ENCODE assay signal across 16 cellular contexts in genomic region chr15:67322481-67322880, GRCh38.
DNase-seq lines count a peak whose midpoint lies in the region; TF ChIP-seq lines count a peak whose summit lies in the region.
"Had no signal": no experiment of that assay in that cellular context is flagged by ENCODE, and none has a peak within 500 bp of the region (broad histone marks: within the 10 kb centered on the region; RNA-seq: fewer than 3 reads in every experiment).

No MANE protein-coding gene starts in this region.

- no peak overlapping the region for H3K4me2 ChIP-seq in fibroblast of lung (ENCODE audit: extremely low read depth, insufficient read depth, low read length)
- H3K4me2 ChIP-seq in osteoblast (ENCODE audit: insufficient read depth, low read length) = no peak overlapping the region

- H3K36me3 ChIP-seq in fibroblast of lung (ENCODE audit: control insufficient read depth, insufficient read depth, low read length) (no peaks in the 10 kb centered on the region), osteoblast (ENCODE audit: insufficient read depth, low read length) (no peaks in the 10 kb centered on the region)
- H3K36me3 ChIP-seq: HAP-1, SJCRH30 had no signal

- TF ChIP-seq CTCF in fibroblast of lung (conservative IDR thresholded peaks at IDR 0.05 in 1 of 2, IDR thresholded peaks at IDR 0.05 in 1 of 2; ENCODE audit: low read depth in 1 of 2, low read length in 2 of 2) (no peak), osteoblast (IDR thresholded peaks at IDR 0.05; ENCODE audit: extremely low read depth, low read depth, low read length) (no peak)

- no peak overlapping the region for H3K4me3 Mint-ChIP-seq in activated T-helper 1 cell treated with anti-CD3 and anti-CD28 coated beads, Interleukin-12 subunit alpha, Interleukin-12 subunit beta, Interleukin-2, Interleukin-4 antibody, amounts not matched to agents 30 ng/mL and 10 ng/mL and 1 ng/mL, durations not matched to agents 14 hours and 24 hours and 36 hours
- H3K4me3 Mint-ChIP-seq: B cell; CD4-positive, alpha-beta T cell had no signal

- H3K4me3 ChIP-seq in fibroblast of lung (replicated peaks in 1 of 4; ENCODE audit: control extremely low read depth in 1 of 4, insufficient read depth in 1 of 4, low read depth in 3 of 4, low read length in 4 of 4) = no peak overlapping the region
- no peak overlapping the region for H3K4me3 ChIP-seq in osteoblast (ENCODE audit: insufficient read depth, low read length)
- H3K4me3 ChIP-seq: HAP-1, SJCRH30 had no signal

- peak; percentile 3 for DNase-seq in EL
- DNase-seq in activated T-helper 1 cell treated with anti-CD3 and anti-CD28 coated beads, Interleukin-12 subunit alpha, Interleukin-12 subunit beta, Interleukin-2, Interleukin-4 antibody, amounts not matched to agents 30 ng/mL and 10 ng/mL and 1 ng/mL, durations not matched to agents 14 hours and 24 hours and 36 hours (ENCODE audit: low spot score) = no peak
- DNase-seq in fibroblast of lung (ENCODE audit: low read depth in 2 of 2) = peak; percentile 44 to 62
- DNase-seq in non-pigmented ciliary epithelial cell (ENCODE audit: low read depth) = peak; percentile 22
- no peak for DNase-seq in activated effector memory CD4-positive, alpha-beta T cell treated with anti-CD3 and anti-CD28 coated beads, Interleukin-2, amount 50 U/mL, for 16 hours
- no peak for DNase-seq in osteoblast (ENCODE audit: insufficient read length, low spot score, missing footprints)
- no peak for DNase-seq in COLO668 (lab: John Stamatoyannopoulos, UW; ENCODE audit: unreplicated experiment)
- DNase-seq: CD4-positive, alpha-beta T cell; NCI-H345; NCI-H69; NK-92 treated with Interleukin-12 subunit alpha and Interleukin-12 subunit beta, amount 100 ng/mL, for 24 hours; OCI-M1; SJCRH30 had no signal

- peaks cover 10% of the 10 kb centered on the region for H3K27me3 Mint-ChIP-seq in activated T-helper 1 cell treated with anti-CD3 and anti-CD28 coated beads, Interleukin-12 subunit alpha, Interleukin-12 subunit beta, Interleukin-2, Interleukin-4 antibody, amounts not matched to agents 30 ng/mL and 10 ng/mL and 1 ng/mL, durations not matched to agents 14 hours and 24 hours and 36 hours (ENCODE audit: insufficient read depth)

- H3K79me2 ChIP-seq in fibroblast of lung (ENCODE audit: control insufficient read depth, insufficient read depth, low read length) (no peaks in the 10 kb centered on the region), osteoblast (ENCODE audit: insufficient read depth, low read length) (no peaks in the 10 kb centered on the region)

- H3K36me3 Mint-ChIP-seq in activated T-helper 1 cell treated with anti-CD3 and anti-CD28 coated beads, Interleukin-12 subunit alpha, Interleukin-12 subunit beta, Interleukin-2, Interleukin-4 antibody, amounts not matched to agents 30 ng/mL and 10 ng/mL and 1 ng/mL, durations not matched to agents 14 hours and 24 hours and 36 hours (ENCODE audit: low read depth) = peaks cover 3% of the 10 kb centered on the region

- peak overlapping the region; percentile 56 for H3K27ac Mint-ChIP-seq in activated T-helper 1 cell treated with anti-CD3 and anti-CD28 coated beads, Interleukin-12 subunit alpha, Interleukin-12 subunit beta, Interleukin-2, Interleukin-4 antibody, amounts not matched to agents 30 ng/mL and 10 ng/mL and 1 ng/mL, durations not matched to agents 14 hours and 24 hours and 36 hours
- H3K27ac Mint-ChIP-seq: B cell; CD4-positive, alpha-beta T cell had no signal

- H3K4me1 ChIP-seq in fibroblast of lung (ENCODE audit: control insufficient read depth, extremely low read depth, insufficient read depth, low read length) (no peaks in the 10 kb centered on the region), osteoblast (ENCODE audit: insufficient read depth, low read length) (peaks cover 2% of the 10 kb centered on the region)
- H3K4me1 ChIP-seq: SJCRH30 had no signal

- no peaks in the 10 kb centered on the region for H3K4me1 Mint-ChIP-seq in activated T-helper 1 cell treated with anti-CD3 and anti-CD28 coated beads, Interleukin-12 subunit alpha, Interleukin-12 subunit beta, Interleukin-2, Interleukin-4 antibody, amounts not matched to agents 30 ng/mL and 10 ng/mL and 1 ng/mL, durations not matched to agents 14 hours and 24 hours and 36 hours (ENCODE audit: low read depth)
- H3K4me1 Mint-ChIP-seq: B cell had no signal

- H3K27ac ChIP-seq in fibroblast of lung (ENCODE audit: insufficient read depth, low read length) (no peak overlapping the region), osteoblast (ENCODE audit: low read depth, low read length) (no peak overlapping the region)
- H3K27ac ChIP-seq: RWPE1, SJCRH30 had no signal

- intact Hi-C loops in activated T-helper 1 cell treated with anti-CD3 and anti-CD28 coated beads, Interleukin-12 subunit alpha, Interleukin-12 subunit beta, Interleukin-2, Interleukin-4 antibody, amounts not matched to agents 30 ng/mL and 10 ng/mL and 1 ng/mL, durations not matched to agents 14 hours and 24 hours and 36 hours (cut with micrococcal nuclease) = no loop called here

- H3K27me3 ChIP-seq in fibroblast of lung (ENCODE audit: control insufficient read depth, insufficient read depth, low read length) = no peaks in the 10 kb centered on the region
- H3K27me3 ChIP-seq in osteoblast (ENCODE audit: insufficient read depth, low read length) = no peaks in the 10 kb centered on the region
- H3K27me3 ChIP-seq: SJCRH30 had no signal

- no peaks in the 10 kb centered on the region for H3K9me3 Mint-ChIP-seq in activated T-helper 1 cell treated with anti-CD3 and anti-CD28 coated beads, Interleukin-12 subunit alpha, Interleukin-12 subunit beta, Interleukin-2, Interleukin-4 antibody, amounts not matched to agents 30 ng/mL and 10 ng/mL and 1 ng/mL, durations not matched to agents 14 hours and 24 hours and 36 hours
- H3K9me3 Mint-ChIP-seq: CD4-positive, alpha-beta T cell had no signal

- no peak overlapping the region for H2AFZ ChIP-seq in fibroblast of lung (ENCODE audit: low read length)
- no peak overlapping the region for H2AFZ ChIP-seq in osteoblast (ENCODE audit: low read length)

- H4K20me1 ChIP-seq in fibroblast of lung (ENCODE audit: control insufficient read depth, extremely low read depth, insufficient read depth, low read length) (no peaks in the 10 kb centered on the region), osteoblast (ENCODE audit: insufficient read depth, low read length) (no peaks in the 10 kb centered on the region)

- no peaks in the 10 kb centered on the region for H3K9me3 ChIP-seq in fibroblast of lung (ENCODE audit: control insufficient read depth, insufficient read depth, low read depth, low read length)
- no peaks in the 10 kb centered on the region for H3K9me3 ChIP-seq in osteoblast (ENCODE audit: low read depth, low read length)

- no peak overlapping the region for H3K9ac ChIP-seq in fibroblast of lung (ENCODE audit: insufficient read depth, low read length)

Comparison
In these comparisons a context has a peak if more than half of its experiments do, and no peak if none do; other contexts are left out.
1. DNase-seq: peak in EL (single experiment), fibroblast of lung (2 of 2) and non-pigmented ciliary epithelial cell (single experiment); none in activated T-helper 1 cell treated with anti-CD3 and anti-CD28 coated beads, Interleukin-12 subunit alpha, Interleukin-12 subunit beta, Interleukin-2, Interleukin-4 antibody, amounts not matched to agents 30 ng/mL and 10 ng/mL and 1 ng/mL, durations not matched to agents 14 hours and 24 hours and 36 hours (single experiment), activated effector memory CD4-positive, alpha-beta T cell treated with anti-CD3 and anti-CD28 coated beads, Interleukin-2, amount 50 U/mL, for 16 hours (single experiment), osteoblast (single experiment) and COLO668 (single experiment).